29 cellular contexts compared by ENCODE assay signal in the genomic region with DNA sequence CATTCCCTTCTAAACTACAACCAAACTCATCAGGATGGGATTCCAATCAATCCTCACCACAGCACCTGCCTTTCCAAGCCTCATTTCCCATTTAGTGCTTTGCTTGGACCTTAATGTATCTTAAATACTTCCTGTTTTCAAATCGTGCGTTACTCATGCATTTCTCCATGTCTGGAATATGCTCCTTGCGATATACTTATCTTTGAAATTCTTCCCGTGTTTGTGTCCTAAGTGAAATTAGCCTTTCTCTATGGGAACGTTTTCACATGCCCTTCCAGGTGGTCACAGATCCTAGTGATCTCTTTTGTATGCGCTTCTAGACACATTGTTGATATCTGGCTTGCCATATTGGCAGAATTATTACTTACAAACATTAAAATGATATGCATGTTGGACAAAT.
DNase-seq lines count a peak whose midpoint lies in the region; ATAC-seq lines count a peak whose summit lies in the region.
"Had no signal": no experiment of that assay in that cellular context is flagged by ENCODE, and none has a peak within 500 bp of the region (broad histone marks: within the 10 kb centered on the region; RNA-seq: fewer than 3 reads in every experiment).

No MANE protein-coding gene starts in this region.

- ATAC-seq in GM18520 (IDR thresholded peaks at IDR 0.05; ENCODE audit: unreplicated experiment), result no peak
- ATAC-seq: A549; CD8-positive, alpha-beta T cell had no signal

- DNase-seq in NCI-H69 (lab: John Stamatoyannopoulos, UW), result peak; percentile 42
- DNase-seq in trophoblast cell, result peak; percentile 54 to 82
- no peak for DNase-seq in AG20443 (ENCODE audit: low spot score)
- DNase-seq: 8988T; ACHN; AML-193; BE2C; C1 segment of cervical spinal cord; Caco-2; Calu3; CD4-positive, alpha-beta memory T cell; CD4-positive, alpha-beta T cell; CD4-positive, CD25-positive, alpha-beta regulatory T cell; CD8-positive, alpha-beta memory T cell; CD8-positive, alpha-beta T cell; COR-L47; DMS 273 treated with DMSO at 0.1 percent for 48 hours; DMS153; DMS53; DMS79; DMS79 treated with DMSO at 0.1 percent for 48 hours; DND-41; EL had no signal

- H2BK5ac ChIP-seq in trophoblast cell (ENCODE audit: low read depth, low read length, poor library complexity), result no peak overlapping the region

- no peak overlapping the region for H2AK5ac ChIP-seq in trophoblast cell (ENCODE audit: low read length)

- H3K27me3 ChIP-seq in trophoblast cell (ENCODE audit: insufficient read depth, low read length), result no peaks in the 10 kb centered on the region
- H3K27me3 ChIP-seq: BE2C; BLaER1; BLaER1 treated with 17β-estradiol and CSF1 and Interleukin-3, amounts not matched to agents 10 nM and 100 nM had no signal

- no peak overlapping the region for H4K12ac ChIP-seq in trophoblast cell (ENCODE audit: low read depth, low read length)

- no CpG with 5 or more reads among the region's 6 CpGs for WGBS in trophoblast cell (ENCODE audit: extremely low coverage, insufficient coverage, insufficient read length)

- no peak overlapping the region for H3K14ac ChIP-seq in trophoblast cell (ENCODE audit: low read length)

- H3K23ac ChIP-seq in trophoblast cell (ENCODE audit: low read length), result no peak overlapping the region

- no peak overlapping the region for H2AFZ ChIP-seq in trophoblast cell (ENCODE audit: insufficient read depth, low read length, poor library complexity)

- no peaks in the 10 kb centered on the region for H3K36me3 ChIP-seq in trophoblast cell (ENCODE audit: control insufficient read depth in 1 of 2, insufficient read depth in 2 of 2, low read length in 2 of 2)
- H3K36me3 ChIP-seq: BE2C; BLaER1; BLaER1 treated with 17β-estradiol and CSF1 and Interleukin-3, amounts not matched to agents 10 nM and 100 nM had no signal

- no peak overlapping the region for H3K4me3 ChIP-seq in trophoblast cell (ENCODE audit: low read depth, low read length)
- H3K4me3 ChIP-seq: A549; BLaER1; BLaER1 treated with 17β-estradiol and CSF1 and Interleukin-3, amounts not matched to agents 10 nM and 100 nM had no signal

- H3K9ac ChIP-seq in trophoblast cell (ENCODE audit: low read length), result no peak overlapping the region
- H3K9ac ChIP-seq: BLaER1; BLaER1 treated with 17β-estradiol and CSF1 and Interleukin-3, amounts not matched to agents 10 nM and 100 nM had no signal

- no peak overlapping the region for H3K4me2 ChIP-seq in trophoblast cell (ENCODE audit: low read length)
- H3K4me2 ChIP-seq: A549; BLaER1; BLaER1 treated with 17β-estradiol and CSF1 and Interleukin-3, amounts not matched to agents 10 nM and 100 nM had no signal

- no peak overlapping the region for H4K91ac ChIP-seq in trophoblast cell (ENCODE audit: low read depth, low read length)

- no peaks in the 10 kb centered on the region for H3K79me2 ChIP-seq in trophoblast cell (ENCODE audit: control insufficient read depth, insufficient read depth, low read length, poor library complexity)

- no peak overlapping the region for H3K18ac ChIP-seq in trophoblast cell (ENCODE audit: low read length)

- no peaks in the 10 kb centered on the region for H3K9me3 ChIP-seq in trophoblast cell (ENCODE audit: insufficient read depth, low read depth, low read length)
- H3K9me3 ChIP-seq: A549; BE2C; BLaER1; BLaER1 treated with 17β-estradiol and CSF1 and Interleukin-3, amounts not matched to agents 10 nM and 100 nM; Caco-2 had no signal

- H3K4ac ChIP-seq in trophoblast cell (ENCODE audit: low read depth, low read length), result no peak overlapping the region

- no peak overlapping the region for H3K27ac ChIP-seq in trophoblast cell (ENCODE audit: low read depth, low read length)
- H3K27ac ChIP-seq: 22Rv1; A549; BLaER1; BLaER1 treated with 17β-estradiol and CSF1 and Interleukin-3, amounts not matched to agents 10 nM and 100 nM; C4-2B had no signal

- H4K8ac ChIP-seq in trophoblast cell (ENCODE audit: low read depth, low read length), result no peak overlapping the region

- no peaks in the 10 kb centered on the region for H3K4me1 ChIP-seq in trophoblast cell (ENCODE audit: control insufficient read depth in 1 of 2, insufficient read depth in 2 of 2, low read length in 2 of 2)
- H3K4me1 ChIP-seq: A549, BE2C, Caco-2 had no signal

- H2BK12ac ChIP-seq in trophoblast cell (ENCODE audit: low read length), result no peak overlapping the region

- H3K79me1 ChIP-seq in trophoblast cell (ENCODE audit: low read length), result no peaks in the 10 kb centered on the region

- H2BK120ac ChIP-seq in trophoblast cell (ENCODE audit: insufficient read depth, low read length, poor library complexity), result no peak overlapping the region
